Comparison of ENCODE assay signal across 1 cellular context in the genomic region with DNA sequence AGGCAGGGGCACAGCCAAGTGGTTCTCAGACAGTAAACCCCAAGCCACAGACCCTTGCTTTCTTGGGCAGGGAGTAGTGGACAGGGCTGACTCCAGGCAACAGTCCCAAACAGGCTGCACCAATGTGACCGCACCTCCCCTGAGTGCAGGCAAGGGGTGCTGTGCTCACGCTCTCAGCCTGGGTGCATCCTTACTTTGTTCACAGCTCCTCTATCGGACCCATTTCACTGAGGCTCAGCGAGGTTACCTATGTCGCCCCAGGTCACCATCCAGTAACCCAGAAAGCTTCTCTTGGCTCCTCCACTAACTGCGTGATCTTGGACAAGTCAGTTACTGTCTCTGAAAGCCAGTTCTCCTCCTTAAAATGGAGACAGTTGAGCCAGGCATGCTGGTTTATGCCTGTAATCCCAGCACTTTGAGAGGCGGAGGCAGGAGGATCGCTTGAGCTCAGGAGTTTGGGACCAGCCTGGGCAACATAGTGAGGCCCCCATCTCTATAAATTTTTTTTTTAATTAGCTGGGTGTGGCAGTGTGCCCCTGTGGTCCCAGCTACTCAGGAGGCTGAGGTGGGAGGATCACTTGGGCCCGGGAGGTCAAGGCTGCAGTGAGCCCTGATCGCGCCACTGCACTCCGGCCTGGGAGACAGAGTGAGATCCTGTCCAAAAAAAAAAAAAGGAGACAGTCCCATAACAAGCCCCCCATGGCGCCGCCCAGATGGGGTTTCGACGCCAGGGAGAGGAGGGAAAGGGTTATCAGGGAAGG.
TF ChIP-seq lines count a peak whose summit lies in the region.

No MANE protein-coding gene starts in this region.

TF ChIP-seq in GM23338, 12 proteins besides CTCF, POLR2A, EP300 and RAD21 (continued from another document):
- TF ChIP-seq, protein P1, sequence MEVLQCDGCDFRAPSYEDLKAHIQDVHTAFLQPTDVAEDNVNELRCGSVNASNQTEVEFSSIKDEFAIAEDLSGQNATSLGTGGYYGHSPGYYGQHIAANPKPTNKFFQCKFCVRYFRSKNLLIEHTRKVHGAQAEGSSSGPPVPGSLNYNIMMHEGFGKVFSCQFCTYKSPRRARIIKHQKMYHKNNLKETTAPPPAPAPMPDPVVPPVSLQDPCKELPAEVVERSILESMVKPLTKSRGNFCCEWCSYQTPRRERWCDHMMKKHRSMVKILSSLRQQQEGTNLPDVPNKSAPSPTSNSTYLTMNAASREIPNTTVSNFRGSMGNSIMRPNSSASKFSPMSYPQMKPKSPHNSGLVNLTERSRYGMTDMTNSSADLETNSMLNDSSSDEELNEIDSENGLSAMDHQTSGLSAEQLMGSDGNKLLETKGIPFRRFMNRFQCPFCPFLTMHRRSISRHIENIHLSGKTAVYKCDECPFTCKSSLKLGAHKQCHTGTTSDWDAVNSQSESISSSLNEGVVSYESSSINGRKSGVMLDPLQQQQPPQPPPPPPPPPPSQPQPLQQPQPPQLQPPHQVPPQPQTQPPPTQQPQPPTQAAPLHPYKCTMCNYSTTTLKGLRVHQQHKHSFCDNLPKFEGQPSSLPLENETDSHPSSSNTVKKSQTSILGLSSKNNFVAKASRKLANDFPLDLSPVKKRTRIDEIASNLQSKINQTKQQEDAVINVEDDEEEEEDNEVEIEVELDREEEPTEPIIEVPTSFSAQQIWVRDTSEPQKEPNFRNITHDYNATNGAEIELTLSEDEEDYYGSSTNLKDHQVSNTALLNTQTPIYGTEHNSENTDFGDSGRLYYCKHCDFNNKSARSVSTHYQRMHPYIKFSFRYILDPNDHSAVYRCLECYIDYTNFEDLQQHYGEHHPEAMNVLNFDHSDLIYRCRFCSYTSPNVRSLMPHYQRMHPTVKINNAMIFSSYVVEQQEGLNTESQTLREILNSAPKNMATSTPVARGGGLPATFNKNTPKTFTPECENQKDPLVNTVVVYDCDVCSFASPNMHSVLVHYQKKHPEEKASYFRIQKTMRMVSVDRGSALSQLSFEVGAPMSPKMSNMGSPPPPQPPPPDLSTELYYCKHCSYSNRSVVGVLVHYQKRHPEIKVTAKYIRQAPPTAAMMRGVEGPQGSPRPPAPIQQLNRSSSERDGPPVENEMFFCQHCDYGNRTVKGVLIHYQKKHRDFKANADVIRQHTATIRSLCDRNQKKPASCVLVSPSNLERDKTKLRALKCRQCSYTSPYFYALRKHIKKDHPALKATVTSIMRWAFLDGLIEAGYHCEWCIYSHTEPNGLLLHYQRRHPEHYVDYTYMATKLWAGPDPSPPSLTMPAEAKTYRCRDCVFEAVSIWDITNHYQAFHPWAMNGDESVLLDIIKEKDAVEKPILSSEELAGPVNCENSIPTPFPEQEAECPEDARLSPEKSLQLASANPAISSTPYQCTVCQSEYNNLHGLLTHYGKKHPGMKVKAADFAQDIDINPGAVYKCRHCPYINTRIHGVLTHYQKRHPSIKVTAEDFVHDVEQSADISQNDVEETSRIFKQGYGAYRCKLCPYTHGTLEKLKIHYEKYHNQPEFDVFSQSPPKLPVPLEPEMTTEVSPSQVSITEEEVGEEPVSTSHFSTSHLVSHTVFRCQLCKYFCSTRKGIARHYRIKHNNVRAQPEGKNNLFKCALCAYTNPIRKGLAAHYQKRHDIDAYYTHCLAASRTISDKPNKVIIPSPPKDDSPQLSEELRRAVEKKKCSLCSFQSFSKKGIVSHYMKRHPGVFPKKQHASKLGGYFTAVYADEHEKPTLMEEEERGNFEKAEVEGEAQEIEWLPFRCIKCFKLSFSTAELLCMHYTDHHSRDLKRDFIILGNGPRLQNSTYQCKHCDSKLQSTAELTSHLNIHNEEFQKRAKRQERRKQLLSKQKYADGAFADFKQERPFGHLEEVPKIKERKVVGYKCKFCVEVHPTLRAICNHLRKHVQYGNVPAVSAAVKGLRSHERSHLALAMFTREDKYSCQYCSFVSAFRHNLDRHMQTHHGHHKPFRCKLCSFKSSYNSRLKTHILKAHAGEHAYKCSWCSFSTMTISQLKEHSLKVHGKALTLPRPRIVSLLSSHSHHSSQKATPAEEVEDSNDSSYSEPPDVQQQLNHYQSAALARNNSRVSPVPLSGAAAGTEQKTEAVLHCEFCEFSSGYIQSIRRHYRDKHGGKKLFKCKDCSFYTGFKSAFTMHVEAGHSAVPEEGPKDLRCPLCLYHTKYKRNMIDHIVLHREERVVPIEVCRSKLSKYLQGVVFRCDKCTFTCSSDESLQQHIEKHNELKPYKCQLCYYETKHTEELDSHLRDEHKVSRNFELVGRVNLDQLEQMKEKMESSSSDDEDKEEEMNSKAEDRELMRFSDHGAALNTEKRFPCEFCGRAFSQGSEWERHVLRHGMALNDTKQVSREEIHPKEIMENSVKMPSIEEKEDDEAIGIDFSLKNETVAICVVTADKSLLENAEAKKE (CRISPR knock-in tag; IDR thresholded peaks at IDR 0.05), result no peak
- no peak for TF ChIP-seq JUNB (IDR thresholded peaks at IDR 0.05; ENCODE audit: unreplicated experiment)
- TF ChIP-seq, protein P2, sequence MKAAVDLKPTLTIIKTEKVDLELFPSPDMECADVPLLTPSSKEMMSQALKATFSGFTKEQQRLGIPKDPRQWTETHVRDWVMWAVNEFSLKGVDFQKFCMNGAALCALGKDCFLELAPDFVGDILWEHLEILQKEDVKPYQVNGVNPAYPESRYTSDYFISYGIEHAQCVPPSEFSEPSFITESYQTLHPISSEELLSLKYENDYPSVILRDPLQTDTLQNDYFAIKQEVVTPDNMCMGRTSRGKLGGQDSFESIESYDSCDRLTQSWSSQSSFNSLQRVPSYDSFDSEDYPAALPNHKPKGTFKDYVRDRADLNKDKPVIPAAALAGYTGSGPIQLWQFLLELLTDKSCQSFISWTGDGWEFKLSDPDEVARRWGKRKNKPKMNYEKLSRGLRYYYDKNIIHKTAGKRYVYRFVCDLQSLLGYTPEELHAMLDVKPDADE (IDR thresholded peaks at IDR 0.05), result no peak
